ENCODE assay signal across 1 cellular context in genomic region chr6:10505529-10505928, GRCh38.
TF ChIP-seq lines count a peak whose summit lies in the region.

No MANE protein-coding gene starts in this region.

TF ChIP-seq in HepG2, 621 proteins besides CTCF, POLR2A, EP300 and RAD21 (continued from another document and continues in another):
- TF ChIP-seq NONO (IDR thresholded peaks at IDR 0.05) (no peak), NONO (CRISPR knock-in tag; conservative IDR thresholded peaks at IDR 0.05) (0 out of 2 replicates have a peak, but pooled peaks have one; percentile 36), RXRA (CRISPR knock-in tag; IDR thresholded peaks at IDR 0.05) (peak; percentile 49; the same call in 1 of the 2 replicates), ZNF660 (CRISPR knock-in tag; IDR thresholded peaks at IDR 0.05; ENCODE audit: borderline replicate concordance, low read depth) (no peak), ZNF263 (CRISPR knock-in tag; IDR thresholded peaks at IDR 0.05) (no peak), POGZ (CRISPR knock-in tag; IDR thresholded peaks at IDR 0.05) (peak; percentile 73), THAP11 (CRISPR knock-in tag; IDR thresholded peaks at IDR 0.05) (peak; percentile 83), ATM (IDR thresholded peaks at IDR 0.05; ENCODE audit: borderline replicate concordance) (no peak), ZNF615 (CRISPR knock-in tag; IDR thresholded peaks at IDR 0.05; ENCODE audit: borderline replicate concordance) (no peak), SMC3 (IDR thresholded peaks at IDR 0.05; ENCODE audit: low read length) (peak; percentile 55), ZNF564 (CRISPR knock-in tag; IDR thresholded peaks at IDR 0.05) (no peak), GABPA (IDR thresholded peaks at IDR 0.05; ENCODE audit: low read depth, low read length) (no peak), GABPA (CRISPR knock-in tag; IDR thresholded peaks at IDR 0.05; ENCODE audit: low read depth) (peak; percentile 58), RFX5 (IDR thresholded peaks at IDR 0.05; ENCODE audit: low read depth, low read length) (peak; percentile 97), YEATS4 (CRISPR knock-in tag; IDR thresholded peaks at IDR 0.05; ENCODE audit: borderline replicate concordance) (0 out of 2 replicates have a peak, but pooled peaks have one; percentile 30), AGO1 (IDR thresholded peaks at IDR 0.05; ENCODE audit: low read depth, low read length, poor library complexity, severe bottlenecking) (no peak), SIX1 (CRISPR knock-in tag; IDR thresholded peaks at IDR 0.05; ENCODE audit: borderline replicate concordance) (peak; percentile 75; the same call in 1 of the 2 replicates), ZNF7 (CRISPR knock-in tag; IDR thresholded peaks at IDR 0.05) (no peak), KDM5B (CRISPR knock-in tag; IDR thresholded peaks at IDR 0.05; ENCODE audit: borderline replicate concordance) (no peak), TCF7L2 (IDR thresholded peaks at IDR 0.05; ENCODE audit: low read depth, low read length) (peak; percentile 75; the same call in 1 of the 2 replicates), TMF1 (CRISPR knock-in tag; IDR thresholded peaks at IDR 0.05; ENCODE audit: low read depth) (no peak), ZNF280B (CRISPR knock-in tag; IDR thresholded peaks at IDR 0.05; ENCODE audit: borderline replicate concordance) (no peak), RELA (CRISPR knock-in tag; IDR thresholded peaks at IDR 0.05) (no peak), MAFK (conservative IDR thresholded peaks at IDR 0.05 in 1 of 2, IDR thresholded peaks at IDR 0.05 in 1 of 2; ENCODE audit: low read length in 2 of 2) (no peak), HDAC2 (CRISPR knock-in tag; IDR thresholded peaks at IDR 0.05) (peak; percentile 85), AGO2 (optimal IDR thresholded peaks at IDR 0.05; ENCODE audit: low read depth, low read length) (no peak), HNF4G (IDR thresholded peaks at IDR 0.05; ENCODE audit: borderline replicate concordance, low read depth, low read length) (peak; percentile 56; the same call in 1 of the 2 replicates), HNF4G (CRISPR knock-in tag; IDR thresholded peaks at IDR 0.05; ENCODE audit: borderline replicate concordance, low read depth) (no peak), HMGA1 (CRISPR knock-in tag; conservative IDR thresholded peaks at IDR 0.05) (no peak), ZNF501 (CRISPR knock-in tag; IDR thresholded peaks at IDR 0.05) (0 out of 2 replicates have a peak, but pooled peaks have one; percentile 57), NBN (conservative IDR thresholded peaks at IDR 0.05) (no peak), PHF21A (CRISPR knock-in tag; IDR thresholded peaks at IDR 0.05) (peak; percentile 97), CEBPG (CRISPR knock-in tag; IDR thresholded peaks at IDR 0.05) (peak; percentile 95), ZNF570 (CRISPR knock-in tag; IDR thresholded peaks at IDR 0.05; ENCODE audit: borderline replicate concordance) (no peak), ONECUT2 (CRISPR knock-in tag; IDR thresholded peaks at IDR 0.05) (peak; percentile 75), SNAPC2 (CRISPR knock-in tag; IDR thresholded peaks at IDR 0.05) (no peak), ZNF292 (CRISPR knock-in tag; IDR thresholded peaks at IDR 0.05; ENCODE audit: borderline replicate concordance, low read depth) (peak; percentile 39; the same call in 1 of the 2 replicates), CREM (IDR thresholded peaks at IDR 0.05) (peak; percentile 82), CREM (CRISPR knock-in tag; IDR thresholded peaks at IDR 0.05) (no peak), NCOA2 (CRISPR knock-in tag; IDR thresholded peaks at IDR 0.05) (peak; percentile 86), CEBPZ (IDR thresholded peaks at IDR 0.05; ENCODE audit: low read length) (no peak), ZNF883 (CRISPR knock-in tag; IDR thresholded peaks at IDR 0.05; ENCODE audit: not compliant biosample characterization) (no peak), PCBP1 (IDR thresholded peaks at IDR 0.05; ENCODE audit: borderline replicate concordance, low read depth, low read length) (no peak), ZNF558 (CRISPR knock-in tag; IDR thresholded peaks at IDR 0.05; ENCODE audit: borderline replicate concordance) (no peak), ZNF3 (CRISPR knock-in tag; IDR thresholded peaks at IDR 0.05) (peak; percentile 93), IRF2 (CRISPR knock-in tag; IDR thresholded peaks at IDR 0.05) (peak; percentile 91), HOXA3 (CRISPR knock-in tag; IDR thresholded peaks at IDR 0.05) (peak; percentile 59; the same call in 1 of the 2 replicates), FOXA1 (IDR thresholded peaks at IDR 0.05) (peak; percentile 81), FOXA1 (CRISPR knock-in tag; IDR thresholded peaks at IDR 0.05) (peak; percentile 94), MIXL1 (CRISPR knock-in tag; IDR thresholded peaks at IDR 0.05) (peak; percentile 69), TCF7 (IDR thresholded peaks at IDR 0.05; ENCODE audit: low read depth) (peak; percentile 96)
- TF ChIP-seq, protein P1, sequence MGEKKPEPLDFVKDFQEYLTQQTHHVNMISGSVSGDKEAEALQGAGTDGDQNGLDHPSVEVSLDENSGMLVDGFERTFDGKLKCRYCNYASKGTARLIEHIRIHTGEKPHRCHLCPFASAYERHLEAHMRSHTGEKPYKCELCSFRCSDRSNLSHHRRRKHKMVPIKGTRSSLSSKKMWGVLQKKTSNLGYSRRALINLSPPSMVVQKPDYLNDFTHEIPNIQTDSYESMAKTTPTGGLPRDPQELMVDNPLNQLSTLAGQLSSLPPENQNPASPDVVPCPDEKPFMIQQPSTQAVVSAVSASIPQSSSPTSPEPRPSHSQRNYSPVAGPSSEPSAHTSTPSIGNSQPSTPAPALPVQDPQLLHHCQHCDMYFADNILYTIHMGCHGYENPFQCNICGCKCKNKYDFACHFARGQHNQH (CRISPR knock-in tag; IDR thresholded peaks at IDR 0.05), result peak; percentile 57; the same call in 1 of the 2 replicates
- TF ChIP-seq, protein P2, sequence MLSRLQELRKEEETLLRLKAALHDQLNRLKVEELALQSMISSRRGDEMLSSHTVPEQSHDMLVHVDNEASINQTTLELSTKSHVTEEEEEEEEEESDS (CRISPR knock-in tag; IDR thresholded peaks at IDR 0.05; ENCODE audit: borderline replicate concordance), result peak; percentile 39; the same call in 1 of the 2 replicates
- TF ChIP-seq, protein P3, sequence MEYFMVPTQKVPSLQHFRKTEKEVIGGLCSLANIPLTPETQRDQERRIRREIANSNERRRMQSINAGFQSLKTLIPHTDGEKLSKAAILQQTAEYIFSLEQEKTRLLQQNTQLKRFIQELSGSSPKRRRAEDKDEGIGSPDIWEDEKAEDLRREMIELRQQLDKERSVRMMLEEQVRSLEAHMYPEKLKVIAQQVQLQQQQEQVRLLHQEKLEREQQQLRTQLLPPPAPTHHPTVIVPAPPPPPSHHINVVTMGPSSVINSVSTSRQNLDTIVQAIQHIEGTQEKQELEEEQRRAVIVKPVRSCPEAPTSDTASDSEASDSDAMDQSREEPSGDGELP (IDR thresholded peaks at IDR 0.05; ENCODE audit: borderline replicate concordance, low read depth), result peak; percentile 27; the same call in 1 of the 2 replicates
- TF ChIP-seq, protein P4, sequence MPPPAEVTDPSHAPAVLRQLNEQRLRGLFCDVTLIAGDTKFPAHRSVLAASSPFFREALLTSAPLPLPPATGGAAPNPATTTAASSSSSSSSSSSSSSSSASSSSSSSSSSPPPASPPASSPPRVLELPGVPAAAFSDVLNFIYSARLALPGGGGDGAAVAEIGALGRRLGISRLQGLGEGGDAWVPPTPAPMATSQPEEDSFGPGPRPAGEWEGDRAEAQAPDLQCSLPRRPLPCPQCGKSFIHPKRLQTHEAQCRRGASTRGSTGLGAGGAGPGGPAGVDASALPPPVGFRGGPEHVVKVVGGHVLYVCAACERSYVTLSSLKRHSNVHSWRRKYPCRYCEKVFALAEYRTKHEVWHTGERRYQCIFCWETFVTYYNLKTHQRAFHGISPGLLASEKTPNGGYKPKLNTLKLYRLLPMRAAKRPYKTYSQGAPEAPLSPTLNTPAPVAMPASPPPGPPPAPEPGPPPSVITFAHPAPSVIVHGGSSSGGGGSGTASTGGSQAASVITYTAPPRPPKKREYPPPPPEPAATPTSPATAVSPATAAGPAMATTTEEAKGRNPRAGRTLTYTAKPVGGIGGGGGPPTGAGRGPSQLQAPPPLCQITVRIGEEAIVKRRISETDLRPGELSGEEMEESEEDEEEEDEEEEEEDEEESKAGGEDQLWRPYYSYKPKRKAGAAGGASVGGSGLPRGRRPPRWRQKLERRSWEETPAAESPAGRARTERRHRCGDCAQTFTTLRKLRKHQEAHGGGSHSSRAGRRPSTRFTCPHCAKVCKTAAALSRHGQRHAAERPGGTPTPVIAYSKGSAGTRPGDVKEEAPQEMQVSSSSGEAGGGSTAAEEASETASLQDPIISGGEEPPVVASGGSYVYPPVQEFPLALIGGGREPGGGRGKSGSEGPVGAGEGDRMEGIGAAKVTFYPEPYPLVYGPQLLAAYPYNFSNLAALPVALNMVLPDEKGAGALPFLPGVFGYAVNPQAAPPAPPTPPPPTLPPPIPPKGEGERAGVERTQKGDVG (CRISPR knock-in tag; IDR thresholded peaks at IDR 0.05; ENCODE audit: borderline replicate concordance), result no peak
- TF ChIP-seq, protein P5, sequence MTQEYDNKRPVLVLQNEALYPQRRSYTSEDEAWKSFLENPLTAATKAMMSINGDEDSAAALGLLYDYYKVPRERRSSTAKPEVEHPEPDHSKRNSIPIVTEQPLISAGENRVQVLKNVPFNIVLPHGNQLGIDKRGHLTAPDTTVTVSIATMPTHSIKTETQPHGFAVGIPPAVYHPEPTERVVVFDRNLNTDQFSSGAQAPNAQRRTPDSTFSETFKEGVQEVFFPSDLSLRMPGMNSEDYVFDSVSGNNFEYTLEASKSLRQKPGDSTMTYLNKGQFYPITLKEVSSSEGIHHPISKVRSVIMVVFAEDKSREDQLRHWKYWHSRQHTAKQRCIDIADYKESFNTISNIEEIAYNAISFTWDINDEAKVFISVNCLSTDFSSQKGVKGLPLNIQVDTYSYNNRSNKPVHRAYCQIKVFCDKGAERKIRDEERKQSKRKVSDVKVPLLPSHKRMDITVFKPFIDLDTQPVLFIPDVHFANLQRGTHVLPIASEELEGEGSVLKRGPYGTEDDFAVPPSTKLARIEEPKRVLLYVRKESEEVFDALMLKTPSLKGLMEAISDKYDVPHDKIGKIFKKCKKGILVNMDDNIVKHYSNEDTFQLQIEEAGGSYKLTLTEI (CRISPR knock-in tag; conservative IDR thresholded peaks at IDR 0.05), result no peak
- TF ChIP-seq, protein P6, sequence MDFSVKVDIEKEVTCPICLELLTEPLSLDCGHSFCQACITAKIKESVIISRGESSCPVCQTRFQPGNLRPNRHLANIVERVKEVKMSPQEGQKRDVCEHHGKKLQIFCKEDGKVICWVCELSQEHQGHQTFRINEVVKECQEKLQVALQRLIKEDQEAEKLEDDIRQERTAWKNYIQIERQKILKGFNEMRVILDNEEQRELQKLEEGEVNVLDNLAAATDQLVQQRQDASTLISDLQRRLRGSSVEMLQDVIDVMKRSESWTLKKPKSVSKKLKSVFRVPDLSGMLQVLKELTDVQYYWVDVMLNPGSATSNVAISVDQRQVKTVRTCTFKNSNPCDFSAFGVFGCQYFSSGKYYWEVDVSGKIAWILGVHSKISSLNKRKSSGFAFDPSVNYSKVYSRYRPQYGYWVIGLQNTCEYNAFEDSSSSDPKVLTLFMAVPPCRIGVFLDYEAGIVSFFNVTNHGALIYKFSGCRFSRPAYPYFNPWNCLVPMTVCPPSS (IDR thresholded peaks at IDR 0.05), result no peak
- TF ChIP-seq, protein P7, sequence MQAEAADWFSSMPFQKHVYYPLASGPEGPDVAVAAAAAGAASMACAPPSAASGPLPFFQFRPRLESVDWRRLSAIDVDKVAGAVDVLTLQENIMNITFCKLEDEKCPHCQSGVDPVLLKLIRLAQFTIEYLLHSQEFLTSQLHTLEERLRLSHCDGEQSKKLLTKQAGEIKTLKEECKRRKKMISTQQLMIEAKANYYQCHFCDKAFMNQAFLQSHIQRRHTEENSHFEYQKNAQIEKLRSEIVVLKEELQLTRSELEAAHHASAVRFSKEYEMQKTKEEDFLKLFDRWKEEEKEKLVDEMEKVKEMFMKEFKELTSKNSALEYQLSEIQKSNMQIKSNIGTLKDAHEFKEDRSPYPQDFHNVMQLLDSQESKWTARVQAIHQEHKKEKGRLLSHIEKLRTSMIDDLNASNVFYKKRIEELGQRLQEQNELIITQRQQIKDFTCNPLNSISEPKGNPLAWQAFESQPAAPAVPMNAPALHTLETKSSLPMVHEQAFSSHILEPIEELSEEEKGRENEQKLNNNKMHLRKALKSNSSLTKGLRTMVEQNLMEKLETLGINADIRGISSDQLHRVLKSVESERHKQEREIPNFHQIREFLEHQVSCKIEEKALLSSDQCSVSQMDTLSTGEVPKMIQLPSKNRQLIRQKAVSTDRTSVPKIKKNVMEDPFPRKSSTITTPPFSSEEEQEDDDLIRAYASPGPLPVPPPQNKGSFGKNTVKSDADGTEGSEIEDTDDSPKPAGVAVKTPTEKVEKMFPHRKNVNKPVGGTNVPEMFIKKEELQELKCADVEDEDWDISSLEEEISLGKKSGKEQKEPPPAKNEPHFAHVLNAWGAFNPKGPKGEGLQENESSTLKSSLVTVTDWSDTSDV (CRISPR knock-in tag; IDR thresholded peaks at IDR 0.05), result no peak
